1 cellular context compared by ENCODE assay signal in genomic region chr16:4393243-4393606, GRCh38.
TF ChIP-seq lines count a peak whose summit lies in the region.

No MANE protein-coding gene starts in this region.

TF ChIP-seq in GM23338, 12 proteins besides CTCF, POLR2A, EP300 and RAD21 (continued from another document):
- no peak for TF ChIP-seq ZNF462 (CRISPR knock-in tag; IDR thresholded peaks at IDR 0.05)
- no peak for TF ChIP-seq NANOG (IDR thresholded peaks at IDR 0.05; ENCODE audit: borderline replicate concordance)
- TF ChIP-seq STAT1 (IDR thresholded peaks at IDR 0.05; ENCODE audit: unreplicated experiment) = no peak
- no peak for TF ChIP-seq EZH2phosphoT487 (IDR thresholded peaks at IDR 0.05; ENCODE audit: unreplicated experiment)
- no peak for TF ChIP-seq CREB1 (CRISPR knock-in tag; IDR thresholded peaks at IDR 0.05; ENCODE audit: low read depth)
- no peak for TF ChIP-seq ZNF331 (CRISPR knock-in tag; IDR thresholded peaks at IDR 0.05; ENCODE audit: low read depth)
- TF ChIP-seq ETS1 (IDR thresholded peaks at IDR 0.05) = no peak
TF ChIP-seq in GM23338: peak in this region for 0.
